Comparison of ENCODE assay signal across 9 cellular contexts in the genomic region with DNA sequence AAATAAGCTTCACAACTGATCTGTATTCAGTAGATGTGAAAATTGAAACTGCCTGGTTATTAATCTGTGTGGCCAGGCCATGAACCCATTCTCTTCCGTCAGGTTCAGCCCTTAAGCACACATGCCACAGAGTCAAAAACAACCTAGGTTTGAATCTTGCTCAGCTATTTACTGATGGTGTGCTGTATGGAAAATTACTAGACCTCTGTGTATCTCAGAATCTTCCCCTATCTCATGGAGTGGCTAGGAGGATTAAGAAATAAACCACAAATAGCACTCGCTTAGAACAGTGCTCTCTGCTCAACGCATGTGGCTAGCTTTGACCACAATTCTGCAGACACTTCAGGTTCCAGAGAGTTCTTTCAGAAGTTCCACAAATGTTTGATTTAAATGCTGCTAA.
DNase-seq lines count a peak whose midpoint lies in the region; ATAC-seq and TF ChIP-seq lines count a peak whose summit lies in the region.
"Had no signal": no experiment of that assay in that cellular context is flagged by ENCODE, and none has a peak within 500 bp of the region (broad histone marks: within the 10 kb centered on the region; RNA-seq: fewer than 3 reads in every experiment).

No MANE protein-coding gene starts in this region.

- 34 to 81% (median 44%) methylated on average over 3 of the region's 3 CpGs for WGBS in psoas muscle, 3 donors

- H3K9me3 ChIP-seq in psoas muscle, result no peaks in the 10 kb centered on the region

- peak; percentile 28 for DNase-seq in NK-92 treated with Interleukin-12 subunit alpha and Interleukin-12 subunit beta, amount 100 ng/mL, for 24 hours (lab: John Stamatoyannopoulos, UW)
- DNase-seq in NK-92 (lab: John Stamatoyannopoulos, UW; ENCODE audit: unreplicated experiment), result no peak
- DNase-seq in psoas muscle, result no peak
- DNase-seq in iPS-NIHi11 (ENCODE audit: low spot score), result no peak
- no peak for DNase-seq in AG08395 (ENCODE audit: low spot score)
- no peak for DNase-seq in activated CD4-positive, alpha-beta T cell treated with anti-CD3 and anti-CD28 coated beads, Interleukin-2, amount 50 U/mL, for 4 hours

- no peak overlapping the region for H3K4me3 ChIP-seq in psoas muscle

- 0 out of 2 replicates have a peak, but pooled peaks have one; percentile 13 for TF ChIP-seq POLR2A in Raji (IDR thresholded peaks at IDR 0.05; ENCODE audit: insufficient read depth, low read depth, low read length)

- peaks cover 4% of the 10 kb centered on the region for H3K4me1 ChIP-seq in psoas muscle

- no peaks in the 10 kb centered on the region for H3K36me3 ChIP-seq in psoas muscle (ENCODE audit: insufficient read depth in 1 of 2, low read depth in 1 of 2)

- H3K27me3 ChIP-seq in psoas muscle (ENCODE audit: insufficient read depth in 3 of 3, low read length in 2 of 3), result no peaks in the 10 kb centered on the region

- TF ChIP-seq CTCF in psoas muscle (IDR thresholded peaks at IDR 0.05), result no peak

- intact Hi-C loops in psoas muscle (cut with DNase I), result no loop called here

- ATAC-seq in HG03060 (IDR thresholded peaks at IDR 0.05; ENCODE audit: low read depth, unreplicated experiment), result peak; percentile 59
- peak in 1 of 4 donors; percentile 33 for ATAC-seq in psoas muscle

- H3K27ac ChIP-seq in psoas muscle, result peak overlapping the region; percentile 38
- H3K27ac ChIP-seq: 22Rv1 had no signal
